In the genomic region with DNA sequence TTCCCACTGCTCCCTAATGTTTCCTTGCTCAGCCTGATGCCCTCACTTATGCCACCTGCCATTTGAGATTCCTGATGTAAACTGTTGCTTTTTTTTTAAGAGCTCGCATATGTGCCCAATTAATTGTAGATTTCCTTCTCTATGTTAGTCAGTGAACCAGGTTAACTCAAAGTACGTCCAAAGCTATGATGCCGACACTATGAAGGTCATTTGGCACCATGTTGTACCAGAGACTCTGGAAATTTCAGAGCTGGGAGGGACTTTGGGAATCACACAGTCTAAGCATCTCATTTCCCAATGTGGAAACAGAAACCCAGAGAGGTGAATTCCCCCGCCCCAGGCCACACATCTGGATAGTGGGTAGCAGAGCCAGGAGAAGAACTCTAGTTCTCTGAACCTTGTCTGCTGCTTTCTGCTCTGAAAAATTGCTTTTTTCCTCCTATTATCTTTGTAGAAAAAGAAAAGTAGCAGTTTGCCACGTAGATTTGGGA, we compare ENCODE assay signal across 1 cellular context.
TF ChIP-seq lines count a peak whose summit lies in the region.

No MANE protein-coding gene starts in this region.

TF ChIP-seq in IMR-90, 13 proteins besides CTCF, POLR2A, EP300 and RAD21:
- TF ChIP-seq SMC3 (IDR thresholded peaks at IDR 0.05; ENCODE audit: low read depth, low read length) (no peak), CHD1 (IDR thresholded peaks at IDR 0.05; ENCODE audit: low read depth, low read length) (no peak), BHLHE40 (IDR thresholded peaks at IDR 0.05; ENCODE audit: low read depth, low read length) (no peak)
